Comparison of ENCODE assay signal across 8 cellular contexts in genomic region chr10:92880233-92880861, GRCh38. TPM values are rescaled to one million over a fixed set of nuclear protein-coding genes. Genes with fewer than 3 reads are reported as not detected.
DNase-seq lines count a peak whose midpoint lies in the region; ATAC-seq and TF ChIP-seq lines count a peak whose summit lies in the region.

No MANE protein-coding gene starts in this region.

- peak; percentile 59 for DNase-seq in DMS53 treated with DMSO at 0.1 percent for 48 hours (lab: John Stamatoyannopoulos, UW; ENCODE audit: unreplicated experiment)
- DNase-seq in LHCN-M2 (ENCODE audit: low read depth), result peak; percentile 51
- DNase-seq in SHP77 (lab: John Stamatoyannopoulos, UW), result peak; percentile 32 to 50
- DNase-seq in fibroblast of peridontal ligament (ENCODE audit: extremely low read depth), result peak; percentile 77
- DNase-seq in osteocyte (ENCODE audit: extremely low spot score, unreplicated experiment), result no peak
- DNase-seq in 8988T, result no peak
- no peak for DNase-seq in NCI-H187 treated with DMSO at 0.1 percent for 48 hours (lab: John Stamatoyannopoulos, UW)

- no peaks in the 10 kb centered on the region for H3K9me3 Mint-ChIP-seq in osteocyte (ENCODE audit: unreplicated experiment)

- H3K27ac Mint-ChIP-seq in osteocyte (ENCODE audit: unreplicated experiment), result no peak overlapping the region

- ATAC-seq in HG03159 (IDR thresholded peaks at IDR 0.05; ENCODE audit: unreplicated experiment), result no peak

- no peaks in the 10 kb centered on the region for H3K4me1 Mint-ChIP-seq in osteocyte (ENCODE audit: unreplicated experiment)

- H3K36me3 Mint-ChIP-seq in osteocyte (ENCODE audit: unreplicated experiment), result no peaks in the 10 kb centered on the region

- H3K27me3 Mint-ChIP-seq in osteocyte (ENCODE audit: unreplicated experiment), result no peaks in the 10 kb centered on the region

- no peak overlapping the region for H3K4me3 Mint-ChIP-seq in osteocyte (ENCODE audit: unreplicated experiment)

- TF ChIP-seq CTCF in osteocyte (IDR thresholded peaks at IDR 0.05), result peak; percentile 76

RNA-seq across cellular contexts. Expression of gene EXOC6, which starts 32.0 kb away (rescaled TPM):
- 1.9 and 4.3 TPM in 2 replicates for total RNA-seq in LHCN-M2 (2014; rRNA removed)
- polyA plus RNA-seq in LHCN-M2 (2012), result 2.0 TPM
- 7.6 and 8.5 TPM in 2 replicates for total RNA-seq in osteocyte

Comparison
In these comparisons a context has a peak if more than half of its experiments do, and no peak if none do; other contexts are left out.
1. DNase-seq: peak in DMS53 treated with DMSO at 0.1 percent for 48 hours (single experiment), LHCN-M2 (single experiment), SHP77 (2 of 2) and fibroblast of peridontal ligament (single experiment); none in osteocyte (single experiment), 8988T (single experiment) and NCI-H187 treated with DMSO at 0.1 percent for 48 hours (single experiment).